ENCODE assay signal across 9 cellular contexts in genomic region chr10:78964952-78965633, GRCh38.
A peak's percentile ranks its signal among the peaks of the same experiment; 100 is the strongest.
DNase-seq lines count a peak whose midpoint lies in the region; ATAC-seq, FAIRE-seq and TF ChIP-seq lines count a peak whose summit lies in the region.
"Had no signal": no experiment of that assay in that cellular context is flagged by ENCODE, and none has a peak within 500 bp of the region (broad histone marks: within the 10 kb centered on the region; RNA-seq: fewer than 3 reads in every experiment).

No MANE protein-coding gene starts in this region.

- intact Hi-C loops in left colon (cut with DNase I, micrococcal nuclease): no loop called here

- no peak for TF ChIP-seq CTCF in astrocyte of the spinal cord (IDR thresholded peaks at IDR 0.05; ENCODE audit: low read depth, low read length)
- no peak for TF ChIP-seq CTCF in D721Med (IDR thresholded peaks at IDR 0.05; ENCODE audit: insufficient read depth, missing control alignments)

- FAIRE-seq in D721Med (lab: Jason Lieb, UNC): no peak

- ATAC-seq in left colon (peak; percentile 67), GM18909 (IDR thresholded peaks at IDR 0.05; ENCODE audit: poor library complexity, unreplicated experiment) (no peak), GM21423 (IDR thresholded peaks at IDR 0.05; ENCODE audit: unreplicated experiment) (no peak)

- DNase-seq in 8988T: peak; percentile 43
- DNase-seq in LoVo (ENCODE audit: low spot score): peak; percentile 62
- peak; percentile 85 for DNase-seq in astrocyte of the spinal cord (ENCODE audit: low read depth, low spot score)
- DNase-seq in left colon: peak in 1 of 2 donors; percentile 49
- DNase-seq in NCI-H1105 (lab: John Stamatoyannopoulos, UW): no peak
- no peak for DNase-seq in D721Med (ENCODE audit: insufficient read length, low spot score)
- DNase-seq: CD4-positive, CD25-positive, alpha-beta regulatory T cell had no signal

- no peak overlapping the region for H3K4me3 ChIP-seq in astrocyte of the spinal cord (ENCODE audit: low read depth, low read length)

- in situ Hi-C loops in astrocyte of the spinal cord (cut with HindIII; ENCODE audit: low sequenced_read_pairs): no loop called here

Comparison
In these comparisons a context has a peak if more than half of its experiments do, and no peak if none do; other contexts are left out.
1. DNase-seq: peak in 8988T (single experiment), LoVo (single experiment) and astrocyte of the spinal cord (single experiment); none in NCI-H1105 (single experiment) and D721Med (single experiment).